1 cellular context compared by ENCODE assay signal in the genomic region with DNA sequence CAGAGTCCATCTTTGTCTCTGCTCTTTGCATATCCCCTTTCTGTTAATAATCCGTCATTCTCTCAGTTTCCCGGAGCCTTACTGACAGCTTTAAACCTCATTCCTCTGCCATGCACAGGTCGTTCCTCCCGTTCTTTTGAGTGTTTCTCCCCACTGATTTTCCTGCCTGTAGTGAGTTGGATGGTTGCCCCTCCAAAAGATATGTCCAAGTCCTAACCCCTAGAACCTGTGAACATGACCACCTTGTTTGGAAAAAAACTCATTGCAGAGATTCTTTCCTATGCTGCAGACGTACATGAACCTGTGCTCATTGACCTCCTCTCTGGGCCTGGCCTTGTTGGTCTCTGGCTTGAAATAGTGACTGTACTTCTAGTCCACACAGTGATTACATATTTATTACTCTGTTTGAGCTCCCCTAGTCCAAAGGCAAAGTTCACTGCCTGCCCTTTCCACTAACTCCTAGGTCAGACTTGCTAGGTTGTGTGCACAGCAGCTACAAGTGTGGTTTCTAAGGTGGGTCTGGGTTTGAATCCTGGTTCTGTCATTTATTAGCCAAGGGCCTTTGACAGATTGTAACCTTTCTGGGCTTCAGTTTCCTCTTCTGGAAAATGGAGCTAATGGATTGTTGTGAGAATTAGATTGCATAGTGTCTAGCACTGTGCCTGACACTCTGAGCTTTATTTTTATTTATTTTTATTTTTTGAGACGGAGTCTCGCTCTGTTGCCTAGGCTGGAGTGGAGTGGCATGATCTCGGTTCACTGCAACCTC.
TF ChIP-seq lines count a peak whose summit lies in the region.

No MANE protein-coding gene starts in this region.

TF ChIP-seq in HepG2, 621 proteins besides CTCF, POLR2A, EP300 and RAD21 (continued from another document and continues in another):
- TF ChIP-seq, protein P1, sequence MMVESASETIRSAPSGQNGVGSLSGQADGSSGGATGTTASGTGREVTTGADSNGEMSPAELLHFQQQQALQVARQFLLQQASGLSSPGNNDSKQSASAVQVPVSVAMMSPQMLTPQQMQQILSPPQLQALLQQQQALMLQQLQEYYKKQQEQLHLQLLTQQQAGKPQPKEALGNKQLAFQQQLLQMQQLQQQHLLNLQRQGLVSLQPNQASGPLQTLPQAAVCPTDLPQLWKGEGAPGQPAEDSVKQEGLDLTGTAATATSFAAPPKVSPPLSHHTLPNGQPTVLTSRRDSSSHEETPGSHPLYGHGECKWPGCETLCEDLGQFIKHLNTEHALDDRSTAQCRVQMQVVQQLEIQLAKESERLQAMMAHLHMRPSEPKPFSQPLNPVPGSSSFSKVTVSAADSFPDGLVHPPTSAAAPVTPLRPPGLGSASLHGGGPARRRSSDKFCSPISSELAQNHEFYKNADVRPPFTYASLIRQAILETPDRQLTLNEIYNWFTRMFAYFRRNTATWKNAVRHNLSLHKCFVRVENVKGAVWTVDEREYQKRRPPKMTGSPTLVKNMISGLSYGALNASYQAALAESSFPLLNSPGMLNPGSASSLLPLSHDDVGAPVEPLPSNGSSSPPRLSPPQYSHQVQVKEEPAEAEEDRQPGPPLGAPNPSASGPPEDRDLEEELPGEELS (CRISPR knock-in tag; IDR thresholded peaks at IDR 0.05), result peak; percentile 78
- TF ChIP-seq GLI4 (CRISPR knock-in tag; IDR thresholded peaks at IDR 0.05; ENCODE audit: borderline replicate concordance) (no peak; the same call in 1 of the 2 replicates), ZNF777 (CRISPR knock-in tag; IDR thresholded peaks at IDR 0.05) (no peak), ZMYM3 (CRISPR knock-in tag; IDR thresholded peaks at IDR 0.05) (peak; percentile 99), ZNF337 (CRISPR knock-in tag; IDR thresholded peaks at IDR 0.05; ENCODE audit: borderline replicate concordance, low read depth) (no peak), PPARG (CRISPR knock-in tag; conservative IDR thresholded peaks at IDR 0.05) (peak; percentile 92), ZNF317 (CRISPR knock-in tag; IDR thresholded peaks at IDR 0.05) (0 out of 2 replicates have a peak, but pooled peaks have one; percentile 25), ZNF7 (CRISPR knock-in tag; IDR thresholded peaks at IDR 0.05) (peak; percentile 95), ERF (CRISPR knock-in tag; IDR thresholded peaks at IDR 0.05) (0 out of 2 replicates have a peak, but pooled peaks have one; percentile 4), HMGA1 (CRISPR knock-in tag; conservative IDR thresholded peaks at IDR 0.05) (no peak), AKAP8 (CRISPR knock-in tag; IDR thresholded peaks at IDR 0.05) (no peak), KDM6A (CRISPR knock-in tag; IDR thresholded peaks at IDR 0.05; ENCODE audit: low read depth) (peak; percentile 72), ZNF766 (CRISPR knock-in tag; IDR thresholded peaks at IDR 0.05; ENCODE audit: borderline replicate concordance) (peak; percentile 23; the same call in 1 of the 2 replicates)
- TF ChIP-seq, protein P2, sequence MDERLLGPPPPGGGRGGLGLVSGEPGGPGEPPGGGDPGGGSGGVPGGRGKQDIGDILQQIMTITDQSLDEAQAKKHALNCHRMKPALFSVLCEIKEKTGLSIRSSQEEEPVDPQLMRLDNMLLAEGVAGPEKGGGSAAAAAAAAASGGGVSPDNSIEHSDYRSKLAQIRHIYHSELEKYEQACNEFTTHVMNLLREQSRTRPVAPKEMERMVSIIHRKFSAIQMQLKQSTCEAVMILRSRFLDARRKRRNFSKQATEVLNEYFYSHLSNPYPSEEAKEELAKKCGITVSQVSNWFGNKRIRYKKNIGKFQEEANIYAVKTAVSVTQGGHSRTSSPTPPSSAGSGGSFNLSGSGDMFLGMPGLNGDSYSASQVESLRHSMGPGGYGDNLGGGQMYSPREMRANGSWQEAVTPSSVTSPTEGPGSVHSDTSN (CRISPR knock-in tag; IDR thresholded peaks at IDR 0.05), result no peak
- TF ChIP-seq, protein P3, sequence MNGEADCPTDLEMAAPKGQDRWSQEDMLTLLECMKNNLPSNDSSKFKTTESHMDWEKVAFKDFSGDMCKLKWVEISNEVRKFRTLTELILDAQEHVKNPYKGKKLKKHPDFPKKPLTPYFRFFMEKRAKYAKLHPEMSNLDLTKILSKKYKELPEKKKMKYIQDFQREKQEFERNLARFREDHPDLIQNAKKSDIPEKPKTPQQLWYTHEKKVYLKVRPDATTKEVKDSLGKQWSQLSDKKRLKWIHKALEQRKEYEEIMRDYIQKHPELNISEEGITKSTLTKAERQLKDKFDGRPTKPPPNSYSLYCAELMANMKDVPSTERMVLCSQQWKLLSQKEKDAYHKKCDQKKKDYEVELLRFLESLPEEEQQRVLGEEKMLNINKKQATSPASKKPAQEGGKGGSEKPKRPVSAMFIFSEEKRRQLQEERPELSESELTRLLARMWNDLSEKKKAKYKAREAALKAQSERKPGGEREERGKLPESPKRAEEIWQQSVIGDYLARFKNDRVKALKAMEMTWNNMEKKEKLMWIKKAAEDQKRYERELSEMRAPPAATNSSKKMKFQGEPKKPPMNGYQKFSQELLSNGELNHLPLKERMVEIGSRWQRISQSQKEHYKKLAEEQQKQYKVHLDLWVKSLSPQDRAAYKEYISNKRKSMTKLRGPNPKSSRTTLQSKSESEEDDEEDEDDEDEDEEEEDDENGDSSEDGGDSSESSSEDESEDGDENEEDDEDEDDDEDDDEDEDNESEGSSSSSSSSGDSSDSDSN (CRISPR knock-in tag; IDR thresholded peaks at IDR 0.05), result peak; percentile 37; the same call in 1 of the 2 replicates
- TF ChIP-seq, protein P4, sequence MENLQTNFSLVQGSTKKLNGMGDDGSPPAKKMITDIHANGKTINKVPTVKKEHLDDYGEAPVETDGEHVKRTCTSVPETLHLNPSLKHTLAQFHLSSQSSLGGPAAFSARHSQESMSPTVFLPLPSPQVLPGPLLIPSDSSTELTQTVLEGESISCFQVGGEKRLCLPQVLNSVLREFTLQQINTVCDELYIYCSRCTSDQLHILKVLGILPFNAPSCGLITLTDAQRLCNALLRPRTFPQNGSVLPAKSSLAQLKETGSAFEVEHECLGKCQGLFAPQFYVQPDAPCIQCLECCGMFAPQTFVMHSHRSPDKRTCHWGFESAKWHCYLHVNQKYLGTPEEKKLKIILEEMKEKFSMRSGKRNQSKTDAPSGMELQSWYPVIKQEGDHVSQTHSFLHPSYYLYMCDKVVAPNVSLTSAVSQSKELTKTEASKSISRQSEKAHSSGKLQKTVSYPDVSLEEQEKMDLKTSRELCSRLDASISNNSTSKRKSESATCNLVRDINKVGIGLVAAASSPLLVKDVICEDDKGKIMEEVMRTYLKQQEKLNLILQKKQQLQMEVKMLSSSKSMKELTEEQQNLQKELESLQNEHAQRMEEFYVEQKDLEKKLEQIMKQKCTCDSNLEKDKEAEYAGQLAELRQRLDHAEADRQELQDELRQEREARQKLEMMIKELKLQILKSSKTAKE (CRISPR knock-in tag; IDR thresholded peaks at IDR 0.05; ENCODE audit: borderline replicate concordance), result peak; percentile 78
- TF ChIP-seq, protein P5, sequence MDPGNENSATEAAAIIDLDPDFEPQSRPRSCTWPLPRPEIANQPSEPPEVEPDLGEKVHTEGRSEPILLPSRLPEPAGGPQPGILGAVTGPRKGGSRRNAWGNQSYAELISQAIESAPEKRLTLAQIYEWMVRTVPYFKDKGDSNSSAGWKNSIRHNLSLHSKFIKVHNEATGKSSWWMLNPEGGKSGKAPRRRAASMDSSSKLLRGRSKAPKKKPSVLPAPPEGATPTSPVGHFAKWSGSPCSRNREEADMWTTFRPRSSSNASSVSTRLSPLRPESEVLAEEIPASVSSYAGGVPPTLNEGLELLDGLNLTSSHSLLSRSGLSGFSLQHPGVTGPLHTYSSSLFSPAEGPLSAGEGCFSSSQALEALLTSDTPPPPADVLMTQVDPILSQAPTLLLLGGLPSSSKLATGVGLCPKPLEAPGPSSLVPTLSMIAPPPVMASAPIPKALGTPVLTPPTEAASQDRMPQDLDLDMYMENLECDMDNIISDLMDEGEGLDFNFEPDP (CRISPR knock-in tag; conservative IDR thresholded peaks at IDR 0.05), result no peak
- TF ChIP-seq, protein P6, sequence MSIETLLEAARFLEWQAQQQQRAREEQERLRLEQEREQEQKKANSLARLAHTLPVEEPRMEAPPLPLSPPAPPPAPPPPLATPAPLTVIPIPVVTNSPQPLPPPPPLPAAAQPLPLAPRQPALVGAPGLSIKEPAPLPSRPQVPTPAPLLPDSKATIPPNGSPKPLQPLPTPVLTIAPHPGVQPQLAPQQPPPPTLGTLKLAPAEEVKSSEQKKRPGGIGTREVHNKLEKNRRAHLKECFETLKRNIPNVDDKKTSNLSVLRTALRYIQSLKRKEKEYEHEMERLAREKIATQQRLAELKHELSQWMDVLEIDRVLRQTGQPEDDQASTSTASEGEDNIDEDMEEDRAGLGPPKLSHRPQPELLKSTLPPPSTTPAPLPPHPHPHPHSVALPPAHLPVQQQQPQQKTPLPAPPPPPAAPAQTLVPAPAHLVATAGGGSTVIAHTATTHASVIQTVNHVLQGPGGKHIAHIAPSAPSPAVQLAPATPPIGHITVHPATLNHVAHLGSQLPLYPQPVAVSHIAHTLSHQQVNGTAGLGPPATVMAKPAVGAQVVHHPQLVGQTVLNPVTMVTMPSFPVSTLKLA (IDR thresholded peaks at IDR 0.05), result peak; percentile 47
- TF ChIP-seq, protein P7, sequence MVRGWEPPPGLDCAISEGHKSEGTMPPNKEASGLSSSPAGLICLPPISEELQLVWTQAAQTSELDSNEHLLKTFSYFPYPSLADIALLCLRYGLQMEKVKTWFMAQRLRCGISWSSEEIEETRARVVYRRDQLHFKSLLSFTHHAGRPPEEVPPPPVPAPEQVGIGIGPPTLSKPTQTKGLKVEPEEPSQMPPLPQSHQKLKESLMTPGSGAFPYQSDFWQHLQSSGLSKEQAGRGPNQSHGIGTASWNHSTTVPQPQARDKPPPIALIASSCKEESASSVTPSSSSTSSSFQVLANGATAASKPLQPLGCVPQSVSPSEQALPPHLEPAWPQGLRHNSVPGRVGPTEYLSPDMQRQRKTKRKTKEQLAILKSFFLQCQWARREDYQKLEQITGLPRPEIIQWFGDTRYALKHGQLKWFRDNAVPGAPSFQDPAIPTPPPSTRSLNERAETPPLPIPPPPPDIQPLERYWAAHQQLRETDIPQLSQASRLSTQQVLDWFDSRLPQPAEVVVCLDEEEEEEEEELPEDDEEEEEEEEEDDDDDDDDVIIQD (CRISPR knock-in tag; IDR thresholded peaks at IDR 0.05; ENCODE audit: low read depth), result peak; percentile 87
- TF ChIP-seq, protein P8, sequence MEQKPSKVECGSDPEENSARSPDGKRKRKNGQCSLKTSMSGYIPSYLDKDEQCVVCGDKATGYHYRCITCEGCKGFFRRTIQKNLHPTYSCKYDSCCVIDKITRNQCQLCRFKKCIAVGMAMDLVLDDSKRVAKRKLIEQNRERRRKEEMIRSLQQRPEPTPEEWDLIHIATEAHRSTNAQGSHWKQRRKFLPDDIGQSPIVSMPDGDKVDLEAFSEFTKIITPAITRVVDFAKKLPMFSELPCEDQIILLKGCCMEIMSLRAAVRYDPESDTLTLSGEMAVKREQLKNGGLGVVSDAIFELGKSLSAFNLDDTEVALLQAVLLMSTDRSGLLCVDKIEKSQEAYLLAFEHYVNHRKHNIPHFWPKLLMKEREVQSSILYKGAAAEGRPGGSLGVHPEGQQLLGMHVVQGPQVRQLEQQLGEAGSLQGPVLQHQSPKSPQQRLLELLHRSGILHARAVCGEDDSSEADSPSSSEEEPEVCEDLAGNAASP (CRISPR knock-in tag; IDR thresholded peaks at IDR 0.05; ENCODE audit: borderline replicate concordance), result peak; percentile 77; the same call in 1 of the 2 replicates
- TF ChIP-seq, protein P9, sequence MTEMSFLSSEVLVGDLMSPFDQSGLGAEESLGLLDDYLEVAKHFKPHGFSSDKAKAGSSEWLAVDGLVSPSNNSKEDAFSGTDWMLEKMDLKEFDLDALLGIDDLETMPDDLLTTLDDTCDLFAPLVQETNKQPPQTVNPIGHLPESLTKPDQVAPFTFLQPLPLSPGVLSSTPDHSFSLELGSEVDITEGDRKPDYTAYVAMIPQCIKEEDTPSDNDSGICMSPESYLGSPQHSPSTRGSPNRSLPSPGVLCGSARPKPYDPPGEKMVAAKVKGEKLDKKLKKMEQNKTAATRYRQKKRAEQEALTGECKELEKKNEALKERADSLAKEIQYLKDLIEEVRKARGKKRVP (CRISPR knock-in tag; IDR thresholded peaks at IDR 0.05), result no peak
- TF ChIP-seq, protein P10, sequence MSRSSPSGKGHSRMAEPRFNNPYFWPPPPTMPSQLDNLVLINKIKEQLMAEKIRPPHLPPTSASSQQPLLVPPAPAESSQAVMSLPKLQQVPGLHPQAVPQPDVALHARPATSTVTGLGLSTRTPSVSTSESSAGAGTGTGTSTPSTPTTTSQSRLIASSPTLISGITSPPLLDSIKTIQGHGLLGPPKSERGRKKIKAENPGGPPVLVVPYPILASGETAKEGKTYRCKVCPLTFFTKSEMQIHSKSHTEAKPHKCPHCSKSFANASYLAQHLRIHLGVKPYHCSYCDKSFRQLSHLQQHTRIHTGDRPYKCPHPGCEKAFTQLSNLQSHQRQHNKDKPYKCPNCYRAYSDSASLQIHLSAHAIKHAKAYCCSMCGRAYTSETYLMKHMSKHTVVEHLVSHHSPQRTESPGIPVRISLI (CRISPR knock-in tag; IDR thresholded peaks at IDR 0.05; ENCODE audit: borderline replicate concordance), result peak; percentile 76; the same call in 1 of the 2 replicates
- TF ChIP-seq, protein P11, sequence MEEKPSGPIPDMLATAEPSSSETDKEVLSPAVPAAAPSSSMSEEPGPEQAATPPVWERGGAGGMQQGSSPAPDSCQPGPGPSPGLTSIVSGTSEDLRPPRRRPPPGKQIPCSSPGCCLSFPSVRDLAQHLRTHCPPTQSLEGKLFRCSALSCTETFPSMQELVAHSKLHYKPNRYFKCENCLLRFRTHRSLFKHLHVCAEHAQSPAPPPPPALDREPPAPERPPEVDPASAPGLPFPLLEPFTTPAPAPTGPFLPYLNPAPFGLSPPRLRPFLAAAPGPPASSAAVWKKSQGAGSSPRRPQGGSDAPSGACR (CRISPR knock-in tag; IDR thresholded peaks at IDR 0.05), result peak; percentile 80; the same call in 1 of the 2 replicates
